9 cellular contexts compared by ENCODE assay signal in genomic region chr2:222862915-222863544, GRCh38. TPM values are rescaled to one million over a fixed set of nuclear protein-coding genes. Genes with fewer than 3 reads are reported as not detected.
DNase-seq lines count a peak whose midpoint lies in the region; ATAC-seq, FAIRE-seq and TF ChIP-seq lines count a peak whose summit lies in the region.
"Had no signal": no experiment of that assay in that cellular context is flagged by ENCODE, and none has a peak within 500 bp of the region (broad histone marks: within the 10 kb centered on the region; RNA-seq: fewer than 3 reads in every experiment).

No MANE protein-coding gene starts in this region.

- H3K9me3 ChIP-seq in A549 (no peaks in the 10 kb centered on the region), K562 (replicated peaks; ENCODE audit: control insufficient read depth, insufficient read depth, low read depth, low read length) (no peaks in the 10 kb centered on the region), keratinocyte (ENCODE audit: control insufficient read depth, low read depth, low read length) (no peaks in the 10 kb centered on the region)

- H3K36me3 ChIP-seq in KMS-11 (ENCODE audit: insufficient read depth) (no peaks in the 10 kb centered on the region), K562 (ENCODE audit: control insufficient read depth, insufficient read depth, low read length) (no peaks in the 10 kb centered on the region; the same call in 2 of the 3 replicates), keratinocyte (ENCODE audit: control insufficient read depth in 2 of 2, extremely low read depth in 1 of 2, insufficient read depth in 2 of 2, low read length in 2 of 2) (peaks cover 0 to 4% of the 10 kb centered on the region in 2 experiments)

- H3K9ac ChIP-seq in KMS-11: no peak overlapping the region
- H3K9ac ChIP-seq in K562 (ENCODE audit: insufficient read depth in 1 of 2, low read depth in 2 of 2, low read length in 2 of 2): peak overlapping the region in 1 of 2 experiments; percentile 27; a peak in 1 of 4 replicates
- peak overlapping the region; percentile 93 for H3K9ac ChIP-seq in keratinocyte (ENCODE audit: control insufficient read depth, extremely low read depth, insufficient read depth, low read length)

- TF ChIP-seq EP300 in A549 (IDR thresholded peaks at IDR 0.05) (no peak), K562 (IDR thresholded peaks at IDR 0.05; ENCODE audit: low read length) (no peak)

- no peak for FAIRE-seq in A549 (lab: Jason Lieb, UNC)
- FAIRE-seq in K562 (lab: Jason Lieb, UNC): peak; percentile 48
- no peak for FAIRE-seq in keratinocyte (lab: Jason Lieb, UNC)

- H4K20me1 ChIP-seq in KMS-11 (ENCODE audit: insufficient read depth) (peaks cover 40% of the 10 kb centered on the region), K562 (replicated peaks; ENCODE audit: control insufficient read depth, insufficient read depth, low read length) (peaks cover 51% of the 10 kb centered on the region), keratinocyte (ENCODE audit: control insufficient read depth, extremely low read depth, insufficient read depth, low read length) (peaks cover 30% of the 10 kb centered on the region)

- H3K4me3 ChIP-seq in A549 (peak overlapping the region; percentile 96), KMS-11 (IDR thresholded peaks at IDR 0.05; ENCODE audit: insufficient read depth, low read depth, low read length) (no peak overlapping the region), K562 (peak overlapping the region; percentile 93), keratinocyte (ENCODE audit: control insufficient read depth in 2 of 3, extremely low read depth in 1 of 3, insufficient read depth in 2 of 3, low read depth in 1 of 3, low read length in 3 of 3) (peak overlapping the region; percentile 96 to 99 (median 98))

- BruUV-seq in K562 (replicated peaks; lab: Mats Ljungman, UMichigan): no TSS peak

- CTCF ChIA-PET in A549 (lab: Yijun Ruan, JAX): interaction anchor here (1.2 to 5.4 kb wide), 13 partner anchors 9 to 172 kb away, joined by 3 to 60 read pairs (median 5); no protein-coding TSS in a partner anchor
- CTCF ChIA-PET in K562 (lab: Yijun Ruan, JAX; ENCODE audit: low intra/inter-chr PET ratio): no interaction called here

- ATAC-seq in A549 (no peak), K562 (no peak), GM18498 (IDR thresholded peaks at IDR 0.05; ENCODE audit: unreplicated experiment) (no peak)

- H3K79me2 ChIP-seq in KMS-11 (ENCODE audit: insufficient read depth, low read depth): peaks cover 65% of the 10 kb centered on the region
- H3K79me2 ChIP-seq in K562 (ENCODE audit: control insufficient read depth, insufficient read depth, low read length): peaks cover 73% of the 10 kb centered on the region
- peaks cover 71% of the 10 kb centered on the region for H3K79me2 ChIP-seq in keratinocyte (ENCODE audit: control insufficient read depth, insufficient read depth, low read length)

- POLR2A ChIA-PET in A549 (lab: Yijun Ruan, JAX): interaction anchor here (1.3 to 3.9 kb wide), 3 partner anchors 20 to 66 kb away, joined by 3 to 43 read pairs (median 4); no protein-coding TSS in a partner anchor
- POLR2A ChIA-PET in K562 (lab: Yijun Ruan, JAX): interaction anchor here (1.3 to 2.0 kb wide), 6 partner anchors 12 to 156 kb away, joined by 5 to 6 read pairs (median 5); no protein-coding TSS in a partner anchor

- dilution Hi-C loops in keratinocyte (cut with MboI; ENCODE audit: extremely low pct_ligation_motif_present, low sequenced_read_pairs): no loop called here

- peaks cover 67% of the 10 kb centered on the region for H3K4me1 ChIP-seq in A549
- H3K4me1 ChIP-seq in KMS-11 (ENCODE audit: low read depth, poor library complexity, severe bottlenecking): peaks cover 56% of the 10 kb centered on the region
- H3K4me1 ChIP-seq in K562 (replicated peaks in 1 of 2; ENCODE audit: control insufficient read depth in 2 of 2, insufficient read depth in 2 of 2, low read length in 2 of 2): peaks cover 6 to 35% of the 10 kb centered on the region in 2 experiments; a peak in 4 of 5 replicates
- peaks cover 35% of the 10 kb centered on the region for H3K4me1 ChIP-seq in keratinocyte (ENCODE audit: control insufficient read depth, extremely low read depth, insufficient read depth, low read length)

- intact Hi-C loops in K562 (cut with micrococcal nuclease): loop anchor here (1.0 to 5.0 kb wide), 2 partner anchors 39 to 154 kb away; no protein-coding TSS in a partner anchor

- no peaks in the 10 kb centered on the region for H3K27me3 ChIP-seq in KMS-11 (ENCODE audit: insufficient read depth, low read depth)
- no peaks in the 10 kb centered on the region for H3K27me3 ChIP-seq in K562 (ENCODE audit: control insufficient read depth in 2 of 2, insufficient read depth in 2 of 2, low read length in 2 of 2)
- no peaks in the 10 kb centered on the region for H3K27me3 ChIP-seq in keratinocyte (ENCODE audit: control insufficient read depth, extremely low read depth, insufficient read depth, low read length)

- no peak overlapping the region for H2AFZ ChIP-seq in KMS-11 (ENCODE audit: low read depth)
- H2AFZ ChIP-seq in K562 (ENCODE audit: low read depth, low read length): no peak overlapping the region
- no peak overlapping the region for H2AFZ ChIP-seq in keratinocyte (ENCODE audit: control insufficient read depth, low read length)

- in situ Hi-C loops in K562 (cut with MboI): no loop called here

- TF ChIP-seq POLR2A in A549 (IDR thresholded peaks at IDR 0.05; ENCODE audit: low read length) (no peak), K562 (conservative IDR thresholded peaks at IDR 0.05) (no peak)

- H3K9me1 ChIP-seq in K562 (ENCODE audit: control insufficient read depth, insufficient read depth, low read length) (no peaks in the 10 kb centered on the region), keratinocyte (ENCODE audit: control insufficient read depth, extremely low read depth, insufficient read depth, low read length) (peaks cover 8% of the 10 kb centered on the region)

- 33% methylated on average over 6 of the region's 6 CpGs for WGBS in A549 (ENCODE audit: missing lambda C conversion rate)
- WGBS in K562 (ENCODE audit: insufficient coverage, low coverage, missing lambda C conversion rate): 12% methylated on average over 6 of the region's 6 CpGs

- no peak for TF ChIP-seq RAD21 in A549 (conservative IDR thresholded peaks at IDR 0.05 in 1 of 2, IDR thresholded peaks at IDR 0.05 in 1 of 2)
- TF ChIP-seq RAD21 in K562 (CRISPR knock-in tag; conservative IDR thresholded peaks at IDR 0.05 in 1 of 2, IDR thresholded peaks at IDR 0.05 in 1 of 2): no peak

- H3K27ac ChIP-seq in A549: peak overlapping the region; percentile 97 to 100; a peak in 4 of 6 replicates
- H3K27ac ChIP-seq in KMS-11: no peak overlapping the region
- H3K27ac ChIP-seq in K562 (ENCODE audit: extremely low read depth, low read depth, low read length): no peak overlapping the region
- peak overlapping the region; percentile 90 for H3K27ac ChIP-seq in keratinocyte (ENCODE audit: control insufficient read depth, insufficient read depth, low read length)

- H3K4me2 ChIP-seq in A549 (peak overlapping the region; percentile 83), KMS-11 (peak overlapping the region; percentile 77), K562 (ENCODE audit: insufficient read depth, low read length) (peak overlapping the region; percentile 89), keratinocyte (ENCODE audit: control insufficient read depth, extremely low read depth, insufficient read depth, low read depth, low read length) (peak overlapping the region; percentile 95)

- DNase-seq in A549 (ENCODE audit: low read depth in 1 of 2, low spot score in 1 of 2) (no peak), K562 (ENCODE audit: extremely low read depth in 1 of 4, low spot score in 3 of 4) (no peak), keratinocyte (ENCODE audit: low read depth, low spot score) (no peak), DMS114 treated with DMSO at 0.1 percent for 48 hours (lab: John Stamatoyannopoulos, UW; ENCODE audit: unreplicated experiment) (no peak), nucleus accumbens (lab: John Stamatoyannopoulos, UW) (no peak)
- no peak for DNase-seq in stimulated activated naive CD4-positive, alpha-beta T cell (lab: John Stamatoyannopoulos, UW)
- DNase-seq: nephron progenitor cell had no signal

- no peak for TF ChIP-seq CTCF in A549 (IDR thresholded peaks at IDR 0.05)
- TF ChIP-seq CTCF in KMS-11 (conservative IDR thresholded peaks at IDR 0.05; ENCODE audit: low read depth, low read length): no peak
- TF ChIP-seq CTCF in K562 (IDR thresholded peaks at IDR 0.05 in 2 of 3, conservative IDR thresholded peaks at IDR 0.05 in 1 of 3; ENCODE audit: insufficient read depth in 2 of 3, low read depth in 1 of 3, low read length in 3 of 3): no peak
- TF ChIP-seq CTCF in keratinocyte (optimal IDR thresholded peaks at IDR 0.05 in 1 of 3, IDR thresholded peaks at IDR 0.05 in 1 of 3, conservative IDR thresholded peaks at IDR 0.05 in 1 of 3; ENCODE audit: extremely low read depth in 1 of 3, insufficient read depth in 2 of 3, low read length in 3 of 3): no peak

RNA-seq across cellular contexts. Expression of gene ACSL3, which starts 2.2 kb away (rescaled TPM):
- polyA plus RNA-seq in A549 (2011; rRNA removed) (160 and 209 TPM in 2 replicates), A549 (2017; fragmentation: RNase III; extraction: RNeasy Plus Mini Kit Qiagen cat#74134 plus additional on column Dnase treatment) (89.1 to 142 TPM (median 128 TPM) in 3 replicates), K562 (2011; rRNA removed) (96.7 and 115 TPM in 2 replicates), K562 (2014; fragmentation: Illumina TruSeq; extraction: Trizol) (69.4 and 78.8 TPM in 2 replicates), K562 (2014; fragmentation: Nextera tagmentation; extraction: Ambion mirVana) (10 to 100 TPM; 21.3 to 28.0 TPM), K562 (2014; rRNA removed) (66.0 and 75.5 TPM in 2 replicates), keratinocyte (102 to 197 TPM (median 180 TPM) in 3 replicates)
- polyA plus RNA-seq in A549 (2012; cell fraction: cytosol; rRNA removed): 35.0 and 40.1 TPM in 2 replicates
- polyA plus RNA-seq in A549 (2012; cell fraction: nucleus; rRNA removed): 48.9 and 60.2 TPM in 2 replicates
- 149 and 161 TPM in 2 replicates for polyA minus RNA-seq in A549 (2011; rRNA and poly(A)+ RNA removed)
- total RNA-seq in K562 (2011; cell fraction: chromatin; rRNA removed; ENCODE audit: low replicate concordance): 104 and 200 TPM in 2 replicates
- total RNA-seq in K562 (2011; cell fraction: nucleolus; rRNA removed): 86.9 and 118 TPM in 2 replicates
- total RNA-seq in K562 (2011; cell fraction: nucleoplasm; rRNA removed): 148 and 153 TPM in 2 replicates
- total RNA-seq in K562 (2014; rRNA removed) (88.2 and 99.7 TPM in 2 replicates), K562 (2014; rRNA removed; fragmentation: Illumina TruSeq; extraction: Trizol) (123 and 145 TPM in 2 replicates), K562 (2015; rRNA removed; fragmentation: Illumina TruSeq; extraction: Trizol) (102 and 108 TPM in 2 replicates), K562 (2021) (78.7 and 85.2 TPM in 2 replicates)
- 44.3 and 75.1 TPM in 2 replicates for polyA plus RNA-seq in K562 (2011; cell fraction: cytosol; rRNA removed)
- 31.8 and 43.0 TPM in 2 replicates for polyA plus RNA-seq in K562 (2011; cell fraction: nucleus; rRNA removed)
- 72.6 and 74.2 TPM in 2 replicates for polyA plus RNA-seq in K562 (2012)
- polyA minus RNA-seq in K562 (2011; rRNA and poly(A)+ RNA removed): 184 and 219 TPM in 2 replicates
- 52.7 and 79.6 TPM in 2 replicates for polyA minus RNA-seq in K562 (2011; cell fraction: cytosol; rRNA and poly(A)+ RNA removed)
- polyA minus RNA-seq in K562 (2011; cell fraction: nucleus; rRNA and poly(A)+ RNA removed): 44.4 and 83.9 TPM in 2 replicates
- 545 TPM for polyA plus RNA-seq in keratinocyte (2011; ENCODE audit: low read depth)
- polyA plus RNA-seq in keratinocyte (2011; cell fraction: cytosol; rRNA removed): 46.9 and 122 TPM in 2 replicates
- 224 and 250 TPM in 2 replicates for polyA plus RNA-seq in keratinocyte (2011; cell fraction: nucleus; rRNA removed)
- 109 and 122 TPM in 2 replicates for polyA plus RNA-seq in keratinocyte (2012; ENCODE audit: low replicate concordance)
- polyA minus RNA-seq in keratinocyte: 157 to 338 TPM (median 294 TPM) in 3 replicates
- 91.5 TPM for polyA minus RNA-seq in keratinocyte (2011; cell fraction: cytosol; rRNA and poly(A)+ RNA removed)
- 249 and 497 TPM in 2 replicates for polyA minus RNA-seq in keratinocyte (2011; cell fraction: nucleus; rRNA and poly(A)+ RNA removed)

Comparison
In these comparisons a context has a peak if more than half of its experiments do, and no peak if none do; other contexts are left out.
1. H3K27ac ChIP-seq: peak in A549 (2 of 2) and keratinocyte (single experiment); none in KMS-11 (single experiment) and K562 (single experiment).
2. Peak in every context shown above with its lines, with median percentiles within 50 percentile points of each other: H3K4me2 ChIP-seq.